In genomic region chr12:11092128-11092527, GRCh38 we compare ENCODE assay signal across 31 cellular contexts.
"Had no signal": no experiment of that assay in that cellular context is flagged by ENCODE, and none has a peak within 500 bp of the region (broad histone marks: within the 10 kb centered on the region; RNA-seq: fewer than 3 reads in every experiment).

TAS2R43 (minus strand) TSS chr12:11092313; CDS start chr12:11092229, 84 bp downstream.

- H3K9me3 Mint-ChIP-seq: activated CD8-positive, alpha-beta T cell treated with anti-CD3 and anti-CD28 coated beads for 36 hours; activated naive CD8-positive, alpha-beta T cell treated with anti-CD3 and anti-CD28 coated beads, Interleukin-2, amount 10 ng/mL, durations not matched to agents 7 days and 5 days; activated T-cell treated with anti-CD3 and anti-CD28 coated beads, Interleukin-2, amount 50 U/mL, for 4 hours; activated T-helper 17 cell treated with anti-CD3 and anti-CD28 coated beads, Interleukin-2, amount 50 U/mL, for 72 hours; central memory CD8-positive, alpha-beta T cell; effector memory CD8-positive, alpha-beta T cell; T-helper 2 cell treated with Interferon-gamma antibody and Interleukin-4, amounts not matched to agents 5 μg/mL and 100 μg/mL, for 36 hours had no signal

- DNase-seq: activated B cell treated with CpG ODN at 0.5 μM for 24 hours; activated CD4-positive, alpha-beta T cell treated with anti-CD3 and anti-CD28 coated beads for 48 hours; activated CD4-positive, alpha-beta T cell treated with anti-CD3 and anti-CD28 coated beads, Interleukin-2, amount 50 U/mL, for 1 hour; activated CD4-positive, alpha-beta T cell treated with anti-CD3 and anti-CD28 coated beads, Interleukin-2, amount 50 U/mL, for 48 hours; activated CD8-positive, alpha-beta memory T cell treated with anti-CD3 and anti-CD28 coated beads for 24 hours; activated CD8-positive, alpha-beta T cell treated with anti-CD3 and anti-CD28 coated beads for 36 hours; activated effector memory CD4-positive, alpha-beta T cell treated with Interleukin-2 at 50 U/mL for 16 hours; activated gamma-delta T cell treated with Interleukin-2 at 50 U/mL for 16 hours; activated naive CD4-positive, alpha-beta T cell treated with anti-CD3 and anti-CD28 coated beads, Interleukin-2, amount 50 U/mL, for 16 hours; activated naive CD4-positive, alpha-beta T cell treated with Interleukin-2 at 50 U/mL for 16 hours; activated naive CD8-positive, alpha-beta T cell treated with anti-CD3 and anti-CD28 coated beads, Interleukin-2, amount 10 ng/mL, durations not matched to agents 7 days and 5 days; activated T-cell treated with anti-CD3 and anti-CD28 coated beads, Interleukin-2, amount 50 U/mL, for 4 hours; amniotic stem cell; anterior cingulate cortex; brain microvascular endothelial cell; cortex of kidney; dermis blood vessel endothelial cell; effector CD4-positive, alpha-beta T cell; effector memory CD8-positive, alpha-beta T cell; erythroblast; foreskin keratinocyte; T-helper 1 cell; T-helper 17 cell; T1000; WERI-Rb-1 had no signal

- H3K27ac Mint-ChIP-seq: activated B cell treated with CpG ODN at 0.5 μM for 24 hours; activated CD8-positive, alpha-beta T cell treated with anti-CD3 and anti-CD28 coated beads for 36 hours; activated naive CD8-positive, alpha-beta T cell treated with anti-CD3 and anti-CD28 coated beads, Interleukin-2, amount 10 ng/mL, durations not matched to agents 7 days and 5 days; activated T-helper 17 cell treated with anti-CD3 and anti-CD28 coated beads, Interleukin-2, amount 50 U/mL, for 72 hours; effector memory CD8-positive, alpha-beta T cell; T-helper 17 cell; T-helper 2 cell treated with Interferon-gamma antibody and Interleukin-4, amounts not matched to agents 5 μg/mL and 100 μg/mL, for 36 hours had no signal

- H3K4me1 Mint-ChIP-seq: activated naive CD8-positive, alpha-beta T cell treated with anti-CD3 and anti-CD28 coated beads, Interleukin-2, amount 10 ng/mL, durations not matched to agents 7 days and 5 days; activated T-helper 17 cell treated with anti-CD3 and anti-CD28 coated beads, Interleukin-2, amount 50 U/mL, for 72 hours; T-helper 17 cell had no signal

- H3K4me3 Mint-ChIP-seq: activated B cell treated with CpG ODN at 0.5 μM for 24 hours; activated CD8-positive, alpha-beta T cell treated with anti-CD3 and anti-CD28 coated beads for 36 hours; activated naive CD8-positive, alpha-beta T cell treated with anti-CD3 and anti-CD28 coated beads, Interleukin-2, amount 10 ng/mL, durations not matched to agents 7 days and 5 days; activated T-cell treated with anti-CD3 and anti-CD28 coated beads, Interleukin-2, amount 50 U/mL, for 4 hours; activated T-helper 17 cell treated with anti-CD3 and anti-CD28 coated beads, Interleukin-2, amount 50 U/mL, for 72 hours; central memory CD8-positive, alpha-beta T cell; effector memory CD8-positive, alpha-beta T cell; T-helper 17 cell; T-helper 2 cell treated with Interferon-gamma antibody and Interleukin-4, amounts not matched to agents 5 μg/mL and 100 μg/mL, for 36 hours had no signal

- H3K4me3 ChIP-seq: esophagus muscularis mucosa, gastroesophageal sphincter had no signal

- H3K4me1 ChIP-seq: esophagus muscularis mucosa, foreskin keratinocyte, gastroesophageal sphincter had no signal

- H3K27ac ChIP-seq: brain microvascular endothelial cell, esophagus muscularis mucosa, foreskin keratinocyte, gastroesophageal sphincter, WERI-Rb-1 had no signal

- H3K27me3 Mint-ChIP-seq: activated B cell treated with CpG ODN at 0.5 μM for 24 hours; activated CD8-positive, alpha-beta T cell treated with anti-CD3 and anti-CD28 coated beads for 36 hours; activated naive CD8-positive, alpha-beta T cell treated with anti-CD3 and anti-CD28 coated beads, Interleukin-2, amount 10 ng/mL, durations not matched to agents 7 days and 5 days; activated T-helper 17 cell treated with anti-CD3 and anti-CD28 coated beads, Interleukin-2, amount 50 U/mL, for 72 hours; central memory CD8-positive, alpha-beta T cell; effector memory CD8-positive, alpha-beta T cell; T-helper 17 cell had no signal

- H3K36me3 ChIP-seq: brain microvascular endothelial cell, esophagus muscularis mucosa, gastroesophageal sphincter, WERI-Rb-1 had no signal

- H3K27me3 ChIP-seq: brain microvascular endothelial cell, esophagus muscularis mucosa, foreskin keratinocyte, gastroesophageal sphincter had no signal

- H3K9me3 ChIP-seq: esophagus muscularis mucosa, gastroesophageal sphincter had no signal

- ATAC-seq: activated CD4-positive, CD25-positive, alpha-beta regulatory T cell treated with anti-CD3 and anti-CD28 coated beads, Interleukin-2, amount 50 U/mL, for 24 hours; activated CD8-positive, alpha-beta T cell treated with anti-CD3 and anti-CD28 coated beads for 36 hours; activated T-cell treated with anti-CD3 and anti-CD28 coated beads, Interleukin-2, amount 50 U/mL, for 4 hours; activated T-helper 17 cell treated with anti-CD3 and anti-CD28 coated beads, Interleukin-2, amount 50 U/mL, for 72 hours; effector memory CD8-positive, alpha-beta T cell; foreskin keratinocyte; gastroesophageal sphincter; T-helper 17 cell had no signal
